Comparison of ENCODE assay signal across 23 cellular contexts in genomic region chr17:80753946-80754345, GRCh38.
DNase-seq lines count a peak whose midpoint lies in the region; ATAC-seq and TF ChIP-seq lines count a peak whose summit lies in the region.
"Had no signal": no experiment of that assay in that cellular context is flagged by ENCODE, and none has a peak within 500 bp of the region (broad histone marks: within the 10 kb centered on the region; RNA-seq: fewer than 3 reads in every experiment).

No MANE protein-coding gene starts in this region.

- H4K12ac ChIP-seq in trophoblast cell (ENCODE audit: low read depth, low read length), result no peak overlapping the region

- H2AK5ac ChIP-seq in trophoblast cell (ENCODE audit: low read length), result no peak overlapping the region

- H2BK5ac ChIP-seq in trophoblast cell (ENCODE audit: low read depth, low read length, poor library complexity), result no peak overlapping the region

- no peaks in the 10 kb centered on the region for H3K9me3 ChIP-seq in CD4-positive, alpha-beta T cell (ENCODE audit: control insufficient read depth, low read length)
- H3K9me3 ChIP-seq in DND-41 (ENCODE audit: insufficient read depth, low read length, severe bottlenecking) (no peaks in the 10 kb centered on the region), trophoblast cell (ENCODE audit: insufficient read depth, low read depth, low read length) (peaks cover 3% of the 10 kb centered on the region)
- H3K9me3 ChIP-seq: adrenal gland, heart right ventricle, SJSA1, testis had no signal

- H3K9me3 Mint-ChIP-seq in CD4-positive, alpha-beta T cell, result no peaks in the 10 kb centered on the region
- H3K9me3 Mint-ChIP-seq in activated naive CD8-positive, alpha-beta T cell treated with anti-CD3 and anti-CD28 coated beads, Interleukin-2, amount 50 U/mL, for 24 hours, result no peaks in the 10 kb centered on the region
- H3K9me3 Mint-ChIP-seq: activated T-cell treated with anti-CD3 and anti-CD28 coated beads, Interleukin-2, amount 50 U/mL, for 72 hours; CD4-positive, alpha-beta memory T cell; neural crest cell had no signal

- CTCF ChIA-PET in CD4-positive, alpha-beta T cell (lab: Charles Lee), result interaction anchor here (1.0 to 1.5 kb wide), 2 partner anchors 28 to 178 kb away, joined by 3 to 4 read pairs; no protein-coding TSS in a partner anchor

- peak overlapping the region; percentile 31 for H4K91ac ChIP-seq in trophoblast cell (ENCODE audit: low read depth, low read length)

- no peaks in the 10 kb centered on the region for H4K20me1 ChIP-seq in DND-41 (ENCODE audit: insufficient read depth, low read length)

- no peak overlapping the region for H3K23ac ChIP-seq in trophoblast cell (ENCODE audit: low read length)

- no peak overlapping the region for H3K18ac ChIP-seq in trophoblast cell (ENCODE audit: low read length)

- H3K27ac ChIP-seq in CD4-positive, alpha-beta T cell (ENCODE audit: low read depth, low read length), result no peak overlapping the region
- peak overlapping the region; percentile 54; the same call in 1 of the 2 replicates for H3K27ac ChIP-seq in DND-41 (ENCODE audit: low read length)
- no peak overlapping the region for H3K27ac ChIP-seq in trophoblast cell (ENCODE audit: low read depth, low read length)
- H3K27ac ChIP-seq: adrenal gland, cardiac muscle cell, heart right ventricle, SJSA1, testis had no signal

- H3K4ac ChIP-seq in trophoblast cell (ENCODE audit: low read depth, low read length), result peak overlapping the region; percentile 13

- H3K4me1 ChIP-seq in DND-41 (ENCODE audit: insufficient read depth, low read length) (peaks cover 51% of the 10 kb centered on the region), trophoblast cell (ENCODE audit: control insufficient read depth in 1 of 2, insufficient read depth in 2 of 2, low read length in 2 of 2) (peaks cover 19 to 21% of the 10 kb centered on the region in 2 experiments)
- H3K4me1 ChIP-seq: adrenal gland, testis had no signal

- H3K4me1 Mint-ChIP-seq in CD4-positive, alpha-beta T cell (ENCODE audit: low read depth), result peaks cover 63% of the 10 kb centered on the region
- peaks cover 78% of the 10 kb centered on the region for H3K4me1 Mint-ChIP-seq in activated naive CD8-positive, alpha-beta T cell treated with anti-CD3 and anti-CD28 coated beads, Interleukin-2, amount 50 U/mL, for 24 hours

- no peak for ATAC-seq in CD4-positive, alpha-beta T cell (ENCODE audit: poor library complexity)
- ATAC-seq in DND-41 (ENCODE audit: insufficient read depth, low read depth), result no peak
- ATAC-seq in activated naive CD8-positive, alpha-beta T cell treated with anti-CD3 and anti-CD28 coated beads, Interleukin-2, amount 50 U/mL, for 24 hours, result no peak
- no peak for ATAC-seq in GM18861 (IDR thresholded peaks at IDR 0.05; ENCODE audit: unreplicated experiment)
- no peak for ATAC-seq in GM19035 (IDR thresholded peaks at IDR 0.05; ENCODE audit: unreplicated experiment)
- ATAC-seq: activated T-cell treated with anti-CD3 and anti-CD28 coated beads, Interleukin-2, amount 50 U/mL, for 72 hours; heart right ventricle; left lobe of liver; sciatic nerve had no signal

- no peak for DNase-seq in CD4-positive, alpha-beta T cell
- DNase-seq in DND-41 (no peak), trophoblast cell (no peak), NCI-H69 (lab: John Stamatoyannopoulos, UW) (no peak)
- no peak for DNase-seq in activated naive CD8-positive, alpha-beta T cell treated with anti-CD3 and anti-CD28 coated beads, Interleukin-2, amount 50 U/mL, for 24 hours
- DNase-seq: activated T-cell treated with anti-CD3 and anti-CD28 coated beads, Interleukin-2, amount 50 U/mL, for 72 hours; CD4-positive, alpha-beta memory T cell; DMS53; heart right ventricle; midbrain; MM.1S; NCI-H1436; NCI-H2171; NCI-H524; testis had no signal

- H3K4me2 ChIP-seq in DND-41 (ENCODE audit: insufficient read depth, low read length), result no peak overlapping the region
- H3K4me2 ChIP-seq in trophoblast cell (ENCODE audit: low read length), result no peak overlapping the region

- H3K79me2 ChIP-seq in DND-41 (ENCODE audit: insufficient read depth, low read length), result peaks cover 12% of the 10 kb centered on the region
- no peaks in the 10 kb centered on the region for H3K79me2 ChIP-seq in trophoblast cell (ENCODE audit: control insufficient read depth, insufficient read depth, low read length, poor library complexity)

- no peaks in the 10 kb centered on the region for H3K27me3 ChIP-seq in CD4-positive, alpha-beta T cell (ENCODE audit: control insufficient read depth, insufficient read depth, low read length)
- H3K27me3 ChIP-seq in DND-41 (ENCODE audit: insufficient read depth, low read length, poor library complexity) (no peaks in the 10 kb centered on the region), trophoblast cell (ENCODE audit: insufficient read depth, low read length) (no peaks in the 10 kb centered on the region)
- H3K27me3 ChIP-seq: adrenal gland, cardiac muscle cell, heart right ventricle, SJSA1, testis had no signal

- H3K36me3 ChIP-seq in DND-41 (ENCODE audit: insufficient read depth, low read length), result peaks cover 28% of the 10 kb centered on the region
- H3K36me3 ChIP-seq in trophoblast cell (ENCODE audit: control insufficient read depth in 1 of 2, insufficient read depth in 2 of 2, low read length in 2 of 2), result peaks cover 0 to 5% of the 10 kb centered on the region in 2 experiments
- H3K36me3 ChIP-seq: cardiac muscle cell had no signal

- POLR2A ChIA-PET in CD4-positive, alpha-beta T cell (lab: Charles Lee), result no interaction called here

- H3K9ac ChIP-seq in DND-41 (ENCODE audit: low read depth, low read length) (no peak overlapping the region), trophoblast cell (ENCODE audit: low read length) (no peak overlapping the region)

- H3K14ac ChIP-seq in trophoblast cell (ENCODE audit: low read length), result no peak overlapping the region

- H3K4me3 ChIP-seq in DND-41 (ENCODE audit: low read depth in 1 of 2, low read length in 2 of 2) (no peak overlapping the region), trophoblast cell (ENCODE audit: low read depth, low read length) (no peak overlapping the region)
- H3K4me3 ChIP-seq: adrenal gland, cardiac muscle cell, heart right ventricle, SJSA1, testis had no signal

- intact Hi-C loops in CD4-positive, alpha-beta T cell (cut with DNase I, micrococcal nuclease), result no loop called here

- no peak for TF ChIP-seq CTCF in CD4-positive, alpha-beta T cell (IDR thresholded peaks at IDR 0.05)
- no peak for TF ChIP-seq CTCF in DND-41 (IDR thresholded peaks at IDR 0.05; ENCODE audit: borderline replicate concordance, extremely low read depth, low read length, poor library complexity, severe bottlenecking)

- H2BK120ac ChIP-seq in trophoblast cell (ENCODE audit: insufficient read depth, low read length, poor library complexity), result no peak overlapping the region

- H2BK12ac ChIP-seq in trophoblast cell (ENCODE audit: low read length), result peak overlapping the region; percentile 62

- peaks cover 5% of the 10 kb centered on the region for H3K79me1 ChIP-seq in trophoblast cell (ENCODE audit: low read length)

- H3K36me3 Mint-ChIP-seq in CD4-positive, alpha-beta T cell (ENCODE audit: low read depth), result peaks cover 45% of the 10 kb centered on the region
- peaks cover 50% of the 10 kb centered on the region for H3K36me3 Mint-ChIP-seq in activated naive CD8-positive, alpha-beta T cell treated with anti-CD3 and anti-CD28 coated beads, Interleukin-2, amount 50 U/mL, for 24 hours (ENCODE audit: low read depth)

- H2AFZ ChIP-seq in DND-41 (ENCODE audit: low read depth, low read length) (no peak overlapping the region), trophoblast cell (ENCODE audit: insufficient read depth, low read length, poor library complexity) (no peak overlapping the region)

- H3K27ac Mint-ChIP-seq in CD4-positive, alpha-beta T cell, result peak overlapping the region; percentile 48
- peak overlapping the region; percentile 37 for H3K27ac Mint-ChIP-seq in activated naive CD8-positive, alpha-beta T cell treated with anti-CD3 and anti-CD28 coated beads, Interleukin-2, amount 50 U/mL, for 24 hours
- H3K27ac Mint-ChIP-seq: activated T-cell treated with anti-CD3 and anti-CD28 coated beads, Interleukin-2, amount 50 U/mL, for 72 hours; CD4-positive, alpha-beta memory T cell had no signal

- H3K27me3 Mint-ChIP-seq in CD4-positive, alpha-beta T cell, result no peaks in the 10 kb centered on the region
- no peaks in the 10 kb centered on the region for H3K27me3 Mint-ChIP-seq in activated naive CD8-positive, alpha-beta T cell treated with anti-CD3 and anti-CD28 coated beads, Interleukin-2, amount 50 U/mL, for 24 hours
- H3K27me3 Mint-ChIP-seq: CD4-positive, alpha-beta memory T cell had no signal

- H3K4me3 Mint-ChIP-seq in CD4-positive, alpha-beta T cell, result no peak overlapping the region
- H3K4me3 Mint-ChIP-seq in activated naive CD8-positive, alpha-beta T cell treated with anti-CD3 and anti-CD28 coated beads, Interleukin-2, amount 50 U/mL, for 24 hours, result no peak overlapping the region
- H3K4me3 Mint-ChIP-seq: CD4-positive, alpha-beta memory T cell; neural crest cell had no signal

- H4K8ac ChIP-seq in trophoblast cell (ENCODE audit: low read depth, low read length), result no peak overlapping the region

- WGBS in trophoblast cell (ENCODE audit: extremely low coverage, insufficient coverage, insufficient read length), result no CpG with 5 or more reads among the region's 13 CpGs
